In the genomic region with DNA sequence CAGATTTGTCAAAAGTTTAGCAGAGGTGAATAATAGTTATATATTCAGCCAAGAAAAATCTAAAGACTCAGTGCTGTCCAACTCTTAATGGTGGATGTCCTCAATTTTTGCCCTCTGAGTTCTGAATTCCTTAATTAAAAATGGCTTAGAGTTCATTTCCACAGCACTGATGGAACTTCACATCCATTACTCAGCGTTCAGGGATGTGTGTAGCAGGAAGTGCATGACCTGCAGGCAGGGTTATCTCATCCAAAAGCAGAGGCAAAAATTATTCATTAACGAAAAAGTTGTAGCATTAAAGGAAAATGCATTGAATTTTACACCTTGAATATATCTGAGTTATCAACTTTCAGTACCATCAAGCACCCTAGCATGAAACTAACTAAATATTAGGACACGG, we compare ENCODE assay signal across 25 cellular contexts.
DNase-seq lines count a peak whose midpoint lies in the region; FAIRE-seq and TF ChIP-seq lines count a peak whose summit lies in the region.
"Had no signal": no experiment of that assay in that cellular context is flagged by ENCODE, and none has a peak within 500 bp of the region (broad histone marks: within the 10 kb centered on the region; RNA-seq: fewer than 3 reads in every experiment).

No MANE protein-coding gene starts in this region.

- no peaks in the 10 kb centered on the region for H3K36me3 ChIP-seq in OCI-LY3 (replicated peaks; ENCODE audit: low read depth, low read length)
- H3K36me3 ChIP-seq in small intestine (ENCODE audit: control insufficient read depth in 2 of 2, insufficient read depth in 2 of 2, low read length in 2 of 2), result no peaks in the 10 kb centered on the region
- H3K36me3 ChIP-seq: Peyer's patch, WERI-Rb-1 had no signal

- H3K4me1 ChIP-seq in OCI-LY3 (ENCODE audit: low read length) (no peaks in the 10 kb centered on the region), small intestine (ENCODE audit: control insufficient read depth in 2 of 2, insufficient read depth in 1 of 2, low read depth in 1 of 2, low read length in 1 of 2) (no peaks in the 10 kb centered on the region)
- H3K4me1 ChIP-seq: Peyer's patch had no signal

- H3K27me3 ChIP-seq in OCI-LY3 (ENCODE audit: low read depth, low read length), result no peaks in the 10 kb centered on the region
- no peaks in the 10 kb centered on the region for H3K27me3 ChIP-seq in small intestine (ENCODE audit: control insufficient read depth in 2 of 2, insufficient read depth in 2 of 2, low read length in 2 of 2)
- H3K27me3 ChIP-seq: Peyer's patch had no signal

- peak; percentile 29 for DNase-seq in Daoy (ENCODE audit: low read depth)
- DNase-seq in epithelial cell of proximal tubule (ENCODE audit: low read depth), result peak; percentile 15
- DNase-seq in small intestine, result peak; percentile 34
- DNase-seq in NCI-H446 (lab: John Stamatoyannopoulos, UW), result no peak
- no peak for DNase-seq in GOT3 (lab: John Stamatoyannopoulos, UW)
- no peak for DNase-seq in stimulated activated naive CD4-positive, alpha-beta T cell treated with Interleukin-2 at 50 U/mL for 16 hours (lab: John Stamatoyannopoulos, UW)
- DNase-seq: activated CD4-positive, alpha-beta T cell treated with anti-CD3 and anti-CD28 coated beads, Interleukin-2, amount 10 ng/mL, durations not matched to agents 7 days and 5 days; activated CD8-positive, alpha-beta memory T cell treated with anti-CD3 and anti-CD28 coated beads, Interleukin-2, amount 10 ng/mL, durations not matched to agents 7 days and 5 days; activated naive CD4-positive, alpha-beta T cell treated with anti-CD3 and anti-CD28 coated beads, Interleukin-2, amount 10 ng/mL, durations not matched to agents 7 days and 5 days; anterior cingulate cortex; CD8-positive, alpha-beta T cell; central memory CD4-positive, alpha-beta T cell; left ventricle myocardium superior; NCI-H1694; NCI-H2171; NCI-H524 treated with DMSO at 0.1 percent for 48 hours; Peyer's patch; stimulated activated CD4-positive, alpha-beta T cell treated with anti-CD3 and anti-CD28 coated beads, Interleukin-12 subunit alpha, Interleukin-12 subunit beta, amount 100 ng/mL, for 4 hours; stimulated activated CD4-positive, alpha-beta T cell treated with anti-CD3 and anti-CD28 coated beads, Interleukin-4, amount 100 ng/mL, for 24 hours; stimulated activated naive CD4-positive, alpha-beta T cell; T-helper 2 cell; WERI-Rb-1 had no signal

- H3K4me3 ChIP-seq in OCI-LY3 (ENCODE audit: low read length) (no peak overlapping the region), epithelial cell of proximal tubule (ENCODE audit: low read depth, low read length) (no peak overlapping the region), small intestine (ENCODE audit: low read depth in 1 of 2, low read length in 2 of 2) (no peak overlapping the region)
- H3K4me3 ChIP-seq: Peyer's patch, thoracic aorta had no signal

- no peaks in the 10 kb centered on the region for H3K9me3 ChIP-seq in OCI-LY3 (ENCODE audit: insufficient read depth, low read length)
- H3K9me3 ChIP-seq in small intestine (ENCODE audit: control insufficient read depth, low read depth), result no peaks in the 10 kb centered on the region
- H3K9me3 ChIP-seq: Peyer's patch, thoracic aorta had no signal

- 0 out of 2 replicates have a peak overlapping the region, but pooled peaks have one; percentile 36 for H2AFZ ChIP-seq in OCI-LY3 (ENCODE audit: low read depth, low read length)

- no peak overlapping the region for H3K4me2 ChIP-seq in OCI-LY3 (ENCODE audit: low read length)
- H3K4me2 ChIP-seq: KMS-11 had no signal

- FAIRE-seq in small intestine (lab: Jason Lieb, UNC), result no peak

- H3K9ac ChIP-seq in OCI-LY3 (ENCODE audit: low read length), result no peak overlapping the region
- H3K9ac ChIP-seq: KMS-11 had no signal

- no peak overlapping the region for H3K27ac ChIP-seq in OCI-LY3 (ENCODE audit: low read length)
- no peak overlapping the region for H3K27ac ChIP-seq in small intestine (ENCODE audit: low read depth in 1 of 2, low read length in 1 of 2)
- H3K27ac ChIP-seq: KMS-11, Peyer's patch, thoracic aorta, WERI-Rb-1 had no signal

- H4K20me1 ChIP-seq in OCI-LY3 (ENCODE audit: insufficient read depth, low read length), result no peaks in the 10 kb centered on the region

- no peaks in the 10 kb centered on the region for H3K79me2 ChIP-seq in OCI-LY3 (ENCODE audit: low read length)

- WGBS in small intestine, 3 donors, result 9 to 22% (median 15%) methylated on average over 3 of the region's 3 CpGs

- TF ChIP-seq CTCF in OCI-LY3 (IDR thresholded peaks at IDR 0.05; ENCODE audit: low read depth, low read length), result no peak
- no peak for TF ChIP-seq CTCF in epithelial cell of proximal tubule (conservative IDR thresholded peaks at IDR 0.05; ENCODE audit: low read depth, low read length)

Comparison
In these comparisons a context has a peak if more than half of its experiments do, and no peak if none do; other contexts are left out.
1. DNase-seq: peak in Daoy (single experiment), epithelial cell of proximal tubule (single experiment) and small intestine (single experiment); none in NCI-H446 (0 of 2), GOT3 (single experiment) and stimulated activated naive CD4-positive, alpha-beta T cell treated with Interleukin-2 at 50 U/mL for 16 hours (single experiment).